ENCODE assay signal across 11 cellular contexts in the genomic region with DNA sequence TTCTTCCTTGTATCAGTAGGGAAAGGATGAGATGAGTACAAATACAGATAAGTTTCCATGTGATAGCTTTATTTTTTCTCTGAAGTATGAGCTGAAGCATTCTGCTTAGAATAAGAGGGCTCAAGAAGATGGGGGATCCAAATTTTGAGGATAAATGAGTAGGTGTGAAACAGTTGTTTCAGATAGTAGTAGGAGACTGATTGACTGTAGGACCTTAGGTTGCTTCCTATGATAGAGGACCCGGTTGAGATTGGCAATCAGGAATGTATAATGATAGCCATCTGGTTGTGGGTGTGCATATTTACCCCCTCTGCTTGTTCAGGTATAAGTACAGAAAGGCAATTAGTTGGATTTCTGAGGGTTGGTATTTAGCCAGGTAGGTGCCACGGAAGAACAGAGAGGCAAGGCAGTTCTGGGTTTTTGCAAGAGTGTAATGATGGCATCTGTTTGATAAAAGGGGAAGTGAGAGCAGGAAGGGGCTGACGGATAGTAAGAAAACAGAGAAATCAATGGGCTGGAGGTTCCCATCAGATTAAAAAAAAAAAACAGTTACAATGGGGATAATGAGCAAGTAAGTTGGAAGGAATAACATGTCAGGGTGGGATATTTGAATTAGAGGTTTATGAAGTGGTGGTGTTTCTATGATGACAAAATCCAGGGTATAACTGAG. TPM values are rescaled to one million over a fixed set of nuclear protein-coding genes. Genes with fewer than 3 reads are reported as not detected.
DNase-seq lines count a peak whose midpoint lies in the region; ATAC-seq, FAIRE-seq and TF ChIP-seq lines count a peak whose summit lies in the region.
"Had no signal": no experiment of that assay in that cellular context is flagged by ENCODE, and none has a peak within 500 bp of the region (broad histone marks: within the 10 kb centered on the region; RNA-seq: fewer than 3 reads in every experiment).

No MANE protein-coding gene starts in this region.

- no peaks in the 10 kb centered on the region for H3K36me3 Mint-ChIP-seq in glutamatergic neuron (ENCODE audit: unreplicated experiment)
- H3K36me3 Mint-ChIP-seq in activated T-cell treated with anti-CD3 and anti-CD28 coated beads, Interleukin-2, amount 50 U/mL, for 72 hours (ENCODE audit: insufficient read depth in 2 of 2), result peaks cover 0 to 2% of the 10 kb centered on the region in 2 donors

- peak; percentile 92 for ATAC-seq in HG03060 (IDR thresholded peaks at IDR 0.05; ENCODE audit: low read depth, unreplicated experiment)
- no peak for ATAC-seq in activated T-cell treated with anti-CD3 and anti-CD28 coated beads, Interleukin-2, amount 50 U/mL, for 72 hours (replicated peaks in 1 of 2)
- no peak for ATAC-seq in left lung
- ATAC-seq: naive thymus-derived CD8-positive, alpha-beta T cell had no signal

- H3K9me3 ChIP-seq in left lung, result no peaks in the 10 kb centered on the region
- H3K9me3 ChIP-seq: SJSA1 had no signal

- TF ChIP-seq CTCF in GM20000 (IDR thresholded peaks at IDR 0.05; ENCODE audit: extremely low read depth, missing control alignments), result no peak
- TF ChIP-seq CTCF in glutamatergic neuron (IDR thresholded peaks at IDR 0.05; ENCODE audit: partially characterized antibody, unreplicated experiment), result no peak
- TF ChIP-seq CTCF in left lung (IDR thresholded peaks at IDR 0.05), result no peak

- H3K4me1 Mint-ChIP-seq in glutamatergic neuron (ENCODE audit: low read depth, unreplicated experiment), result no peaks in the 10 kb centered on the region
- H3K4me1 Mint-ChIP-seq in activated T-cell treated with anti-CD3 and anti-CD28 coated beads, Interleukin-2, amount 50 U/mL, for 72 hours (ENCODE audit: low read depth), result no peaks in the 10 kb centered on the region
- H3K4me1 Mint-ChIP-seq: naive thymus-derived CD8-positive, alpha-beta T cell had no signal

- H3K9me3 Mint-ChIP-seq in glutamatergic neuron (ENCODE audit: unreplicated experiment), result no peaks in the 10 kb centered on the region
- H3K9me3 Mint-ChIP-seq in activated T-cell treated with anti-CD3 and anti-CD28 coated beads, Interleukin-2, amount 50 U/mL, for 72 hours, result no peaks in the 10 kb centered on the region
- H3K9me3 Mint-ChIP-seq: naive thymus-derived CD8-positive, alpha-beta T cell had no signal

- H3K27me3 ChIP-seq in left lung, result no peaks in the 10 kb centered on the region
- H3K27me3 ChIP-seq: SJSA1 had no signal

- intact Hi-C loops in left lung (cut with DNase I), result no loop called here

- H3K27ac ChIP-seq in left lung, result no peak overlapping the region
- H3K27ac ChIP-seq: SJSA1 had no signal

- no peak overlapping the region for H3K4me3 ChIP-seq in left lung
- H3K4me3 ChIP-seq: SJSA1 had no signal

- no peak for TF ChIP-seq POLR2A in GM12891 (IDR thresholded peaks at IDR 0.05; ENCODE audit: low read depth, low read length)

- H3K27ac Mint-ChIP-seq in glutamatergic neuron (ENCODE audit: unreplicated experiment), result no peak overlapping the region
- H3K27ac Mint-ChIP-seq in activated T-cell treated with anti-CD3 and anti-CD28 coated beads, Interleukin-2, amount 50 U/mL, for 72 hours, result no peak overlapping the region
- H3K27ac Mint-ChIP-seq: naive thymus-derived CD8-positive, alpha-beta T cell had no signal

- no peaks in the 10 kb centered on the region for H3K27me3 Mint-ChIP-seq in glutamatergic neuron (ENCODE audit: unreplicated experiment)
- peaks cover 6% of the 10 kb centered on the region for H3K27me3 Mint-ChIP-seq in activated T-cell treated with anti-CD3 and anti-CD28 coated beads, Interleukin-2, amount 50 U/mL, for 72 hours (ENCODE audit: low read depth)
- H3K27me3 Mint-ChIP-seq: naive thymus-derived CD8-positive, alpha-beta T cell had no signal

- H3K36me3 ChIP-seq in left lung, result peaks cover 0 to 8% of the 10 kb centered on the region in 2 donors
- H3K36me3 ChIP-seq: SJSA1 had no signal

- no peaks in the 10 kb centered on the region for H3K4me1 ChIP-seq in left lung
- H3K4me1 ChIP-seq: SJSA1 had no signal

- peak; percentile 57 for FAIRE-seq in GM12891 (lab: Jason Lieb, UNC)

- no peak overlapping the region for H3K4me3 Mint-ChIP-seq in glutamatergic neuron (ENCODE audit: unreplicated experiment)
- no peak overlapping the region for H3K4me3 Mint-ChIP-seq in activated T-cell treated with anti-CD3 and anti-CD28 coated beads, Interleukin-2, amount 50 U/mL, for 72 hours
- H3K4me3 Mint-ChIP-seq: naive thymus-derived CD8-positive, alpha-beta T cell had no signal

- DNase-seq in GM12891 (ENCODE audit: insufficient read length, low spot score) (no peak), GM20000 (ENCODE audit: low spot score) (peak; percentile 13), NOMO-1 treated with dmso at 0.1 percent for 144 hours (lab: John Stamatoyannopoulos, UW; ENCODE audit: unreplicated experiment) (peak; percentile 66), glutamatergic neuron (no peak), NCI-H146 (lab: John Stamatoyannopoulos, UW) (no peak), left lung (no peak)
- no peak for DNase-seq in activated T-cell treated with anti-CD3 and anti-CD28 coated beads, Interleukin-2, amount 50 U/mL, for 72 hours
- DNase-seq: caudate nucleus; naive thymus-derived CD8-positive, alpha-beta T cell had no signal

TF ChIP-seq in GM12891, 5 proteins besides CTCF, POLR2A, EP300 and RAD21:
- TF ChIP-seq TAF1 (IDR thresholded peaks at IDR 0.05; ENCODE audit: low read depth, low read length) (no peak), SPI1 (IDR thresholded peaks at IDR 0.05; ENCODE audit: low read depth, low read length) (peak; percentile 97), PAX5 (IDR thresholded peaks at IDR 0.05; ENCODE audit: insufficient read depth, low read length, severe bottlenecking) (no peak), POU2F2 (IDR thresholded peaks at IDR 0.05; ENCODE audit: low read depth, low read length) (no peak), POLR2AphosphoS5 (IDR thresholded peaks at IDR 0.05; ENCODE audit: low read depth, low read length) (no peak)

RNA-seq across cellular contexts. Expression of a gene that starts 13.7 kb away (rescaled TPM):
- 2.3 TPM for polyA plus RNA-seq in GM12891 (2012; ENCODE audit: low read depth, missing spikeins)
- total RNA-seq in glutamatergic neuron (ENCODE audit: unreplicated experiment), result 34.3 TPM
- 1 to 10 TPM; 3.1 to 4.7 TPM for total RNA-seq in activated T-cell treated with anti-CD3 and anti-CD28 coated beads, Interleukin-2, amount 50 U/mL, for 72 hours
- total RNA-seq in left lung, result 10 to 100 TPM; 21.3 to 22.9 TPM

RNA-seq across cellular contexts. Expression of a gene that starts 30.5 kb away (rescaled TPM):
- polyA plus RNA-seq in GM12891 (2012; ENCODE audit: low read depth, missing spikeins), result 3.0 TPM
- total RNA-seq in glutamatergic neuron (ENCODE audit: unreplicated experiment), result 55.7 TPM
- total RNA-seq in activated T-cell treated with anti-CD3 and anti-CD28 coated beads, Interleukin-2, amount 50 U/mL, for 72 hours, result under 1 TPM; 0.36 to 0.44 TPM
- 10 to 100 TPM; 26.1 to 46.9 TPM for total RNA-seq in left lung

Comparison
In these comparisons a context has a peak if more than half of its experiments do, and no peak if none do; other contexts are left out.
1. DNase-seq: peak in GM20000 (single experiment) and NOMO-1 treated with dmso at 0.1 percent for 144 hours (single experiment); none in GM12891 (single experiment), glutamatergic neuron (single experiment), activated T-cell treated with anti-CD3 and anti-CD28 coated beads, Interleukin-2, amount 50 U/mL, for 72 hours (0 of 2), NCI-H146 (single experiment) and left lung (0 of 2).
2. RNA of a gene that starts 30.5 kb away (total RNA-seq): 55.7 TPM in glutamatergic neuron (single experiment) and 26.1 to 46.9 TPM in left lung; 0.36 to 0.44 TPM in activated T-cell treated with anti-CD3 and anti-CD28 coated beads, Interleukin-2, amount 50 U/mL, for 72 hours; every median in the first group is over 10 times any median in the second.